In the genomic region with DNA sequence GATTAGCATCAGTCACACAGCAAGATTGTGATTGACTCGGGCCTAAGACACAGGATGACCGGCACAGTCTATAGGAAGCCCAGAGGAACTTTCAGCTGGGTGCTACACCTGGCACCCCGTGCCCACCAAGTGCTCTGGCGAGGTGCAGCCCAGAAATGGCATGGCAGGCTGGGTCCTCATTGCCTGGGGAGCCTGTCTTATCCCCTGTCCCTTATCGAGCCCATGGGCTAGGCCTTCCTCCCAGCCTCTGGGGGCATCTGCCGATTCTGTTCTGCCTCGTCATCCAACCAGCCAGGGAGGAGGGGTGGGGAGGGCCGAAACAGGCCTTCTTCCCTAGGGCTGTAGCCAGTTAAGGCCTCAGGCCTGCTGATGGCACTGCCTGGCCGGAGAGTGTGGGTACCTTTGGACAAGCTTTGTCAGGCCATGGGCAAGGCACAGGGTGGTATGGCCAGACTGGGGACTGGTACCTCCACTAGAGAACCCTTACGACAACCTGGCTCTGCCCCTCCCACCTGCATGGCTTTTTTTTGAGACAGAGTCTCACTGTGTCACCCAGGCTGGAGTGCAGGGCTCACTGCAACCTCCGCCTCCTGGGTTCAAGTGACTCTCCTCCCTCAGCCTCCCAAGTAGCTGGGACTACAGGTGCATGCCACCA, we compare ENCODE assay signal across 1 cellular context.
TF ChIP-seq lines count a peak whose summit lies in the region.

No MANE protein-coding gene starts in this region.

TF ChIP-seq in endothelial cell of umbilical vein, 7 proteins besides CTCF, POLR2A, EP300 and RAD21:
- TF ChIP-seq EZH2 (IDR thresholded peaks at IDR 0.05; ENCODE audit: borderline replicate concordance, low read depth, low read length, severe bottlenecking) (no peak), MYC (IDR thresholded peaks at IDR 0.05; ENCODE audit: low read depth, low read length) (no peak), GATA2 (IDR thresholded peaks at IDR 0.05; ENCODE audit: insufficient read depth, insufficient read length, low read depth, low read length) (no peak)
- TF ChIP-seq, protein P1, sequence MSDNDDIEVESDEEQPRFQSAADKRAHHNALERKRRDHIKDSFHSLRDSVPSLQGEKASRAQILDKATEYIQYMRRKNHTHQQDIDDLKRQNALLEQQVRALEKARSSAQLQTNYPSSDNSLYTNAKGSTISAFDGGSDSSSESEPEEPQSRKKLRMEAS (IDR thresholded peaks at IDR 0.05; ENCODE audit: insufficient read depth, insufficient read length): no peak
